ENCODE assay signal across 18 cellular contexts in the genomic region with DNA sequence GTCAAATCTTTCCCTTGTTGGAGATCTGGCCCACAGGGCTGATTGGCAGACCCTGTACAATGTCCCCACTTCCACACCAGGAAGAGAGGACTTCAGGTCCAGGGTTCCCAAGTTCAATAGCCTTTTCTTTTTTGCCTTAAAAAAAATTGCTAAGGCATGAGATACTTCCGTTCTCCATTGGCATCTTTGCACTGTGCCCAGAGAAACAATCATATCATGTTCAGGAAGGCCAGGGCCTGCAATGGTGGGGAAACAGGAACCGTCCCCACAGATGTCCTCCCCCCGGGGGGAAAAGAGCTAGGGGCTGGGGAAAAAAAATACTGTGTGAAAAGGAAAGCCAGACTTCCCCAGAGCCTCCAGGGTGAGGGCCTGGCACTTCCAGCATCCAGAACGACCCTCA. TPM values are rescaled to one million over a fixed set of nuclear protein-coding genes. Genes with fewer than 3 reads are reported as not detected.
DNase-seq lines count a peak whose midpoint lies in the region; ATAC-seq, FAIRE-seq and TF ChIP-seq lines count a peak whose summit lies in the region.
"Had no signal": no experiment of that assay in that cellular context is flagged by ENCODE, and none has a peak within 500 bp of the region (broad histone marks: within the 10 kb centered on the region; RNA-seq: fewer than 3 reads in every experiment).

No MANE protein-coding gene starts in this region.

- no peak overlapping the region for H3K23ac ChIP-seq in trophoblast cell (ENCODE audit: low read length)

- H2AFZ ChIP-seq in endothelial cell of umbilical vein (ENCODE audit: low read depth, low read length), result peak overlapping the region; percentile 52
- no peak overlapping the region for H2AFZ ChIP-seq in trophoblast cell (ENCODE audit: insufficient read depth, low read length, poor library complexity)

- H4K20me1 ChIP-seq in endothelial cell of umbilical vein (replicated peaks; ENCODE audit: control insufficient read depth, extremely low read depth, insufficient read depth, low read length), result no peaks in the 10 kb centered on the region

- H2AK5ac ChIP-seq in trophoblast cell (ENCODE audit: low read length), result no peak overlapping the region

- H3K79me2 ChIP-seq in endothelial cell of umbilical vein (ENCODE audit: control insufficient read depth, insufficient read depth, low read length) (no peaks in the 10 kb centered on the region), trophoblast cell (ENCODE audit: control insufficient read depth, insufficient read depth, low read length, poor library complexity) (no peaks in the 10 kb centered on the region)

- WGBS in right cardiac atrium, result 49% methylated on average over 4 of the region's 4 CpGs
- WGBS in trophoblast cell (ENCODE audit: extremely low coverage, insufficient coverage, insufficient read length), result no CpG with 5 or more reads among the region's 4 CpGs

- intact Hi-C loops in right cardiac atrium (cut with DNase I) (no loop called here), cardiac septum (cut with DNase I) (no loop called here), endothelial cell of umbilical vein (cut with micrococcal nuclease) (loop anchor here (1.0 to 2.0 kb wide), 3 partner anchors 27 to 97 kb away; no protein-coding TSS in a partner anchor)

- no peak for TF ChIP-seq CTCF in endothelial cell of umbilical vein (IDR thresholded peaks at IDR 0.05; ENCODE audit: extremely low read depth in 1 of 2, insufficient read depth in 1 of 2, low read depth in 1 of 2, low read length in 2 of 2)

- H2BK12ac ChIP-seq in trophoblast cell (ENCODE audit: low read length), result no peak overlapping the region

- H3K14ac ChIP-seq in trophoblast cell (ENCODE audit: low read length), result no peak overlapping the region

- no TSS peak for BruUV-seq in endothelial cell of umbilical vein (replicated peaks; lab: Mats Ljungman, UMichigan)

- H4K91ac ChIP-seq in trophoblast cell (ENCODE audit: low read depth, low read length), result no peak overlapping the region

- peak; percentile 73 for FAIRE-seq in endothelial cell of umbilical vein (lab: Jason Lieb, UNC)
- FAIRE-seq: HepG2 had no signal

- H3K9me1 ChIP-seq in endothelial cell of umbilical vein (replicated peaks; ENCODE audit: control insufficient read depth, extremely low read depth, insufficient read depth, low read length), result no peaks in the 10 kb centered on the region

- CTCF ChIA-PET in endothelial cell of umbilical vein (lab: Charles Lee), result interaction anchor here (0.9 to 1.7 kb wide), 5 partner anchors 22 to 208 kb away, joined by 3 to 4 read pairs (median 4); a partner anchor contains a TSS

- H3K36me3 ChIP-seq in endothelial cell of umbilical vein (ENCODE audit: control insufficient read depth in 2 of 2, extremely low read depth in 1 of 2, insufficient read depth in 2 of 2, low read length in 2 of 2), result no peaks in the 10 kb centered on the region
- no peaks in the 10 kb centered on the region for H3K36me3 ChIP-seq in trophoblast cell (ENCODE audit: control insufficient read depth in 1 of 2, insufficient read depth in 2 of 2, low read length in 2 of 2)

- H3K4ac ChIP-seq in trophoblast cell (ENCODE audit: low read depth, low read length), result no peak overlapping the region

- POLR2A ChIA-PET in endothelial cell of umbilical vein (lab: Charles Lee), result no interaction called here

- H3K79me1 ChIP-seq in trophoblast cell (ENCODE audit: low read length), result no peaks in the 10 kb centered on the region

- H2BK120ac ChIP-seq in trophoblast cell (ENCODE audit: insufficient read depth, low read length, poor library complexity), result no peak overlapping the region

- no peak for TF ChIP-seq POLR2A in endothelial cell of umbilical vein (IDR thresholded peaks at IDR 0.05; ENCODE audit: low read depth, low read length)

- H3K27me3 ChIP-seq in right cardiac atrium (ENCODE audit: control insufficient read depth, insufficient read depth), result no peaks in the 10 kb centered on the region
- no peaks in the 10 kb centered on the region for H3K27me3 ChIP-seq in endothelial cell of umbilical vein (ENCODE audit: control insufficient read depth in 2 of 2, insufficient read depth in 2 of 2, low read length in 2 of 2)
- H3K27me3 ChIP-seq in trophoblast cell (ENCODE audit: insufficient read depth, low read length), result no peaks in the 10 kb centered on the region

- dilution Hi-C loops in endothelial cell of umbilical vein (cut with MboI; ENCODE audit: extremely low pct_ligation_motif_present, low sequenced_read_pairs), result no loop called here

- peak overlapping the region; percentile 37 for H3K4me2 ChIP-seq in endothelial cell of umbilical vein (ENCODE audit: insufficient read depth, low read length)
- H3K4me2 ChIP-seq in trophoblast cell (ENCODE audit: low read length), result no peak overlapping the region

- H4K12ac ChIP-seq in trophoblast cell (ENCODE audit: low read depth, low read length), result no peak overlapping the region

- no peak overlapping the region for H2BK5ac ChIP-seq in trophoblast cell (ENCODE audit: low read depth, low read length, poor library complexity)

- no peak overlapping the region for H3K18ac ChIP-seq in trophoblast cell (ENCODE audit: low read length)

- no peak for DNase-seq in right cardiac atrium
- DNase-seq in cardiac septum (ENCODE audit: low spot score), result no peak
- peak; percentile 89 for DNase-seq in endothelial cell of umbilical vein (ENCODE audit: low read depth, low spot score)
- no peak for DNase-seq in trophoblast cell
- DNase-seq in AG08395 (ENCODE audit: low spot score), result no peak
- DNase-seq in stimulated activated CD4-positive, alpha-beta T cell treated with anti-CD3 and anti-CD28 coated beads, Interleukin-1b, Interleukin-23, amount 100 ng/mL, for 48 hours, result no peak
- DNase-seq: AML-193; Calu3; CD8-positive, alpha-beta T cell; DMS79 treated with DMSO at 0.1 percent for 48 hours; GF-D8; GOT3; H9 had no signal

- ATAC-seq in right cardiac atrium (peak; percentile 32 to 48), HG03439 (IDR thresholded peaks at IDR 0.05; ENCODE audit: unreplicated experiment) (no peak)
- ATAC-seq: CD8-positive, alpha-beta T cell; HepG2 had no signal

- H3K9ac ChIP-seq in endothelial cell of umbilical vein (replicated peaks; ENCODE audit: extremely low read depth, insufficient read depth, low read length), result peak overlapping the region; percentile 30
- no peak overlapping the region for H3K9ac ChIP-seq in trophoblast cell (ENCODE audit: low read length)

- no peak overlapping the region for H4K8ac ChIP-seq in trophoblast cell (ENCODE audit: low read depth, low read length)

- H3K4me3 ChIP-seq in right cardiac atrium (ENCODE audit: low read length), result no peak overlapping the region
- no peak overlapping the region for H3K4me3 ChIP-seq in endothelial cell of umbilical vein (replicated peaks in 1 of 3; ENCODE audit: insufficient read depth in 1 of 3, low read depth in 1 of 3, low read length in 3 of 3)
- peak overlapping the region; percentile 36 for H3K4me3 ChIP-seq in trophoblast cell (ENCODE audit: low read depth, low read length)

- H3K4me1 ChIP-seq in right cardiac atrium (ENCODE audit: control insufficient read depth, insufficient read depth, low read length), result no peaks in the 10 kb centered on the region
- peaks cover 28% of the 10 kb centered on the region for H3K4me1 ChIP-seq in endothelial cell of umbilical vein (ENCODE audit: control insufficient read depth, extremely low read depth, insufficient read depth, low read length)
- H3K4me1 ChIP-seq in trophoblast cell (ENCODE audit: control insufficient read depth in 1 of 2, insufficient read depth in 2 of 2, low read length in 2 of 2), result no peaks in the 10 kb centered on the region

- H3K9me3 ChIP-seq in right cardiac atrium (ENCODE audit: control insufficient read depth, low read length), result no peaks in the 10 kb centered on the region
- no peaks in the 10 kb centered on the region for H3K9me3 ChIP-seq in endothelial cell of umbilical vein (replicated peaks; ENCODE audit: control insufficient read depth, insufficient read depth, low read length)
- no peaks in the 10 kb centered on the region for H3K9me3 ChIP-seq in trophoblast cell (ENCODE audit: insufficient read depth, low read depth, low read length)

- H3K27ac ChIP-seq in right cardiac atrium (ENCODE audit: low read length) (no peak overlapping the region), endothelial cell of umbilical vein (ENCODE audit: insufficient read depth, low read depth, low read length) (peak overlapping the region; percentile 73), trophoblast cell (ENCODE audit: low read depth, low read length) (no peak overlapping the region)

TF ChIP-seq in endothelial cell of umbilical vein, 7 proteins besides CTCF, POLR2A, EP300 and RAD21 (continues in another document):
- peak; percentile 75 for TF ChIP-seq JUN (IDR thresholded peaks at IDR 0.05; ENCODE audit: borderline replicate concordance, insufficient read depth, insufficient read length, low read depth)
- TF ChIP-seq GATA2 (IDR thresholded peaks at IDR 0.05; ENCODE audit: insufficient read depth, insufficient read length, low read depth, low read length), result peak; percentile 32
- peak; percentile 40 for TF ChIP-seq POLR2AphosphoS5 (IDR thresholded peaks at IDR 0.05; ENCODE audit: insufficient read depth, low read depth, low read length)
- no peak for TF ChIP-seq EZH2 (IDR thresholded peaks at IDR 0.05; ENCODE audit: borderline replicate concordance, low read depth, low read length, severe bottlenecking)

RNA-seq across cellular contexts. Expression of a gene that starts 24.6 kb away (rescaled TPM):
- total RNA-seq in right cardiac atrium (not detected), cardiac septum (not detected), endothelial cell of umbilical vein (not detected in 2 replicates)
- polyA plus RNA-seq in right cardiac atrium (not detected), endothelial cell of umbilical vein (not detected in 2 replicates)
- not detected in 2 replicates for polyA plus RNA-seq in endothelial cell of umbilical vein (2011; cell fraction: cytosol; rRNA removed)
- polyA plus RNA-seq in endothelial cell of umbilical vein (2011; cell fraction: nucleus; rRNA removed), result not detected in 2 replicates
- not detected in 2 replicates for polyA plus RNA-seq in endothelial cell of umbilical vein (2012)
- polyA minus RNA-seq in endothelial cell of umbilical vein, result not detected in 2 replicates
- polyA minus RNA-seq in endothelial cell of umbilical vein (2011; cell fraction: cytosol; rRNA and poly(A)+ RNA removed), result not detected
- not detected in 2 replicates for polyA minus RNA-seq in endothelial cell of umbilical vein (2011; cell fraction: nucleus; rRNA and poly(A)+ RNA removed)
- polyA plus RNA-seq in trophoblast cell (2013), result not detected in 2 replicates
- total RNA-seq: A172; Calu3; CD8-positive, alpha-beta T cell; H9; HepG2 had no signal
- polyA plus RNA-seq: BJ, HepG2, IgD-negative memory B cell had no signal

RNA-seq across cellular contexts. Expression of a gene that starts 50.2 kb away (rescaled TPM):
- total RNA-seq in right cardiac atrium (10 to 100 TPM in 2 of 4 donors, 1 to 10 TPM in 2; 7.9 to 12.3 (median 9.3) TPM), cardiac septum (6.2 TPM), endothelial cell of umbilical vein (9.8 and 11.7 TPM in 2 replicates)
- polyA plus RNA-seq in right cardiac atrium (8.5 TPM), endothelial cell of umbilical vein (12.1 and 20.0 TPM in 2 replicates)
- 6.8 and 7.8 TPM in 2 replicates for polyA plus RNA-seq in endothelial cell of umbilical vein (2011; cell fraction: cytosol; rRNA removed)
- polyA plus RNA-seq in endothelial cell of umbilical vein (2011; cell fraction: nucleus; rRNA removed), result 34.5 and 37.9 TPM in 2 replicates
- polyA plus RNA-seq in endothelial cell of umbilical vein (2012), result 8.1 and 10.3 TPM in 2 replicates
- 48.9 and 58.6 TPM in 2 replicates for polyA minus RNA-seq in endothelial cell of umbilical vein
- polyA minus RNA-seq in endothelial cell of umbilical vein (2011; cell fraction: cytosol; rRNA and poly(A)+ RNA removed), result 12.3 TPM
- polyA minus RNA-seq in endothelial cell of umbilical vein (2011; cell fraction: nucleus; rRNA and poly(A)+ RNA removed), result 39.0 and 77.6 TPM in 2 replicates
- polyA plus RNA-seq in trophoblast cell (2013), result 15.3 and 19.3 TPM in 2 replicates
